14 cellular contexts compared by ENCODE assay signal in genomic region chr5:79759436-79759835, GRCh38.
DNase-seq lines count a peak whose midpoint lies in the region; ATAC-seq and TF ChIP-seq lines count a peak whose summit lies in the region.
"Had no signal": no experiment of that assay in that cellular context is flagged by ENCODE, and none has a peak within 500 bp of the region (broad histone marks: within the 10 kb centered on the region; RNA-seq: fewer than 3 reads in every experiment).

No MANE protein-coding gene starts in this region.

- peak; percentile 39 to 66 (median 44) for ATAC-seq in right lobe of liver
- no peak for ATAC-seq in stimulated activated memory B cell treated with anti-CD40 and anti-IgM and Interleukin-4, amounts not matched to agents 10 μg/mL and 1 μg/mL and 100 μg/mL, for 72 hours
- ATAC-seq: activated naive CD4-positive, alpha-beta T cell treated with anti-CD3 and anti-CD28 coated beads, Interleukin-2, amount 50 U/mL, for 72 hours had no signal

- peak overlapping the region in 2 of 3 donors; percentile 67 to 89 for H3K27ac ChIP-seq in right lobe of liver
- H3K27ac ChIP-seq: ovary had no signal

- WGBS in right lobe of liver (ENCODE audit: insufficient coverage, low coverage, low lambda C conversion rate, missing lambda C conversion rate), result 62% methylated on average over 2 of the region's 2 CpGs

- TF ChIP-seq POLR2A in right lobe of liver (IDR thresholded peaks at IDR 0.05), result no peak

- no peak overlapping the region for H3K27ac Mint-ChIP-seq in stimulated activated memory B cell treated with anti-CD40 and anti-IgM and Interleukin-4, amounts not matched to agents 10 μg/mL and 1 μg/mL and 100 μg/mL, for 72 hours
- H3K27ac Mint-ChIP-seq: activated naive CD4-positive, alpha-beta T cell treated with anti-CD3 and anti-CD28 coated beads, Interleukin-2, amount 50 U/mL, for 72 hours had no signal

- no peaks in the 10 kb centered on the region for H3K36me3 ChIP-seq in right lobe of liver
- H3K36me3 ChIP-seq: ovary had no signal

- H3K36me3 Mint-ChIP-seq in stimulated activated memory B cell treated with anti-CD40 and anti-IgM and Interleukin-4, amounts not matched to agents 10 μg/mL and 1 μg/mL and 100 μg/mL, for 72 hours, result no peaks in the 10 kb centered on the region
- H3K36me3 Mint-ChIP-seq: activated naive CD4-positive, alpha-beta T cell treated with anti-CD3 and anti-CD28 coated beads, Interleukin-2, amount 50 U/mL, for 72 hours had no signal

- H3K4me3 ChIP-seq in cardiac fibroblast (replicated peaks in 1 of 2; ENCODE audit: low read depth in 2 of 2, low read length in 2 of 2) (no peak overlapping the region), right lobe of liver (no peak overlapping the region)
- H3K4me3 ChIP-seq: lung, ovary had no signal

- peaks cover 0 to 49% (median 20%) of the 10 kb centered on the region in 4 donors for H3K4me1 ChIP-seq in right lobe of liver

- no peaks in the 10 kb centered on the region for H3K9me3 Mint-ChIP-seq in stimulated activated memory B cell treated with anti-CD40 and anti-IgM and Interleukin-4, amounts not matched to agents 10 μg/mL and 1 μg/mL and 100 μg/mL, for 72 hours

- intact Hi-C loops in right lobe of liver (cut with DNase I), result no loop called here

- H3K27me3 Mint-ChIP-seq in stimulated activated memory B cell treated with anti-CD40 and anti-IgM and Interleukin-4, amounts not matched to agents 10 μg/mL and 1 μg/mL and 100 μg/mL, for 72 hours, result peaks cover 10% of the 10 kb centered on the region

- H3K9me3 ChIP-seq in right lobe of liver, result no peaks in the 10 kb centered on the region
- H3K9me3 ChIP-seq: ovary had no signal

- DNase-seq in AG09319 (ENCODE audit: extremely low read depth, low read depth) (peak; percentile 45), HT1080 (ENCODE audit: low read depth) (peak; percentile 70), cardiac fibroblast (ENCODE audit: low read depth in 2 of 2) (peak; percentile 52 to 53), right lobe of liver (peak in 1 of 3 donors; percentile 41), COLO668 (lab: John Stamatoyannopoulos, UW; ENCODE audit: unreplicated experiment) (no peak), GM13976 (ENCODE audit: low spot score) (no peak), 8988T (no peak)
- DNase-seq: dermis blood vessel endothelial cell, NCI-H146, NCI-H524, ovary had no signal

- H3K4me1 Mint-ChIP-seq in stimulated activated memory B cell treated with anti-CD40 and anti-IgM and Interleukin-4, amounts not matched to agents 10 μg/mL and 1 μg/mL and 100 μg/mL, for 72 hours, result no peaks in the 10 kb centered on the region

- in situ Hi-C loops in GM13976 (cut with MboI; ENCODE audit: low sequenced_read_pairs, unreplicated experiment), result no loop called here

- no peak overlapping the region for H3K4me3 Mint-ChIP-seq in stimulated activated memory B cell treated with anti-CD40 and anti-IgM and Interleukin-4, amounts not matched to agents 10 μg/mL and 1 μg/mL and 100 μg/mL, for 72 hours

- no peaks in the 10 kb centered on the region for H3K27me3 ChIP-seq in right lobe of liver
- H3K27me3 ChIP-seq: ovary had no signal

- TF ChIP-seq CTCF in AG09319 (IDR thresholded peaks at IDR 0.05; ENCODE audit: low read depth, low read length) (no peak), cardiac fibroblast (IDR thresholded peaks at IDR 0.05; ENCODE audit: low read depth, low read length) (no peak), right lobe of liver (IDR thresholded peaks at IDR 0.05) (no peak), GM13976 (IDR thresholded peaks at IDR 0.05; ENCODE audit: borderline replicate concordance, control extremely low read depth, extremely low read depth, insufficient read depth, missing control alignments) (no peak)

Comparison
In these comparisons a context has a peak if more than half of its experiments do, and no peak if none do; other contexts are left out.
1. DNase-seq: peak in AG09319 (single experiment), HT1080 (single experiment) and cardiac fibroblast (2 of 2); none in COLO668 (single experiment), GM13976 (single experiment) and 8988T (single experiment).